15 cellular contexts compared by ENCODE assay signal in the genomic region with DNA sequence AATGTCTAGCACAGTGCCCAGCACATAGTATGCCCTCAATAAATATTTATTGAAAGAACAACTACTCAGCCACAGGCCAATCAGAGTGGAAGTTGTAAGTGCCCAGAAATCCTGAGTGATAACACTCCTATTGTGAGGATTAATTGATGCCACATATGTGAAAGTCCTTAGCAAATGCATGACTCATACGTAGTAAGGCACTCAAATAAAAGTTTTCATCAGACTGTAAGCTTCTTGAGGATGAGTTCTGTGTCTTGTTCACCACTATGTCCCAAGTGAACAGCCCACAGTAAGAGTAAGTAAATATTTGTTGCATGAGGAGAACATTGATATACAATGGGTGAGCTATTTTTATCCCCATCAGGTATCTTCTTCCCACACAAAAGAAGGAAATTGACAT. TPM values are rescaled to one million over a fixed set of nuclear protein-coding genes. Genes with fewer than 3 reads are reported as not detected.
DNase-seq lines count a peak whose midpoint lies in the region; ATAC-seq, FAIRE-seq and TF ChIP-seq lines count a peak whose summit lies in the region.
"Had no signal": no experiment of that assay in that cellular context is flagged by ENCODE, and none has a peak within 500 bp of the region (broad histone marks: within the 10 kb centered on the region; RNA-seq: fewer than 3 reads in every experiment).

No MANE protein-coding gene starts in this region.

- in situ Hi-C loops in HepG2 (cut with HindIII; ENCODE audit: extremely low pct_ligation_motif_present, low pct_unique_long_range_greater_than_20kb): loop anchor here (25.0 kb wide), 1 partner anchor 546 kb away; the partner anchor contains the start of gene ARID2

- no peak overlapping the region for H3K4me3 ChIP-seq in HepG2 (replicated peaks in 1 of 3; ENCODE audit: insufficient read depth in 1 of 3, low read depth in 2 of 3, low read length in 3 of 3)
- H3K4me3 ChIP-seq in right lobe of liver: no peak overlapping the region
- no peak overlapping the region for H3K4me3 ChIP-seq in SJSA1
- no peak overlapping the region for H3K4me3 ChIP-seq in fibroblast of lung (replicated peaks in 1 of 4; ENCODE audit: control extremely low read depth in 1 of 4, insufficient read depth in 1 of 4, low read depth in 3 of 4, low read length in 4 of 4)
- H3K4me3 ChIP-seq: BLaER1, prostate gland had no signal

- no peaks in the 10 kb centered on the region for H3K36me3 ChIP-seq in HepG2 (replicated peaks in 1 of 2; ENCODE audit: control insufficient read depth in 1 of 2, insufficient read depth in 2 of 2, low read length in 2 of 2)
- no peaks in the 10 kb centered on the region for H3K36me3 ChIP-seq in right lobe of liver
- peaks cover 4% of the 10 kb centered on the region for H3K36me3 ChIP-seq in SJSA1
- no peaks in the 10 kb centered on the region for H3K36me3 ChIP-seq in fibroblast of lung (ENCODE audit: control insufficient read depth, insufficient read depth, low read length)
- H3K36me3 ChIP-seq: BLaER1, prostate gland, WERI-Rb-1 had no signal

- intact Hi-C loops in HepG2 (cut with micrococcal nuclease; ENCODE audit: unreplicated experiment) (loop anchor here (5.0 kb wide), 1 partner anchor 536 kb away; the partner anchor contains the start of gene ARID2), right lobe of liver (cut with DNase I) (no loop called here), left colon (cut with DNase I, micrococcal nuclease) (no loop called here)

- H3K27me3 ChIP-seq in HepG2 (ENCODE audit: control insufficient read depth in 1 of 2, insufficient read depth in 2 of 2, low read length in 2 of 2): no peaks in the 10 kb centered on the region
- H3K27me3 ChIP-seq in right lobe of liver: no peaks in the 10 kb centered on the region
- no peaks in the 10 kb centered on the region for H3K27me3 ChIP-seq in SJSA1 (replicated peaks)
- H3K27me3 ChIP-seq in fibroblast of lung (ENCODE audit: control insufficient read depth, insufficient read depth, low read length): no peaks in the 10 kb centered on the region
- H3K27me3 ChIP-seq: BLaER1 had no signal

- FAIRE-seq in HepG2 (lab: Jason Lieb, UNC): no peak
- FAIRE-seq: GM18507 had no signal

- H3K9ac ChIP-seq in HepG2 (ENCODE audit: insufficient read depth, low read depth, low read length) (no peak overlapping the region), fibroblast of lung (ENCODE audit: insufficient read depth, low read length) (no peak overlapping the region)
- H3K9ac ChIP-seq: BLaER1 had no signal

- no peak for TF ChIP-seq CTCF in HepG2 (CRISPR knock-in tag; IDR thresholded peaks at IDR 0.05)
- no peak for TF ChIP-seq CTCF in right lobe of liver (IDR thresholded peaks at IDR 0.05)
- no peak for TF ChIP-seq CTCF in fibroblast of lung (conservative IDR thresholded peaks at IDR 0.05 in 1 of 2, IDR thresholded peaks at IDR 0.05 in 1 of 2; ENCODE audit: low read depth in 1 of 2, low read length in 2 of 2)

- no TSS peak for BruUV-seq in HepG2 (replicated peaks; lab: Mats Ljungman, UMichigan)

- H3K4me2 ChIP-seq in HepG2 (ENCODE audit: low read depth, low read length): no peak overlapping the region
- no peak overlapping the region for H3K4me2 ChIP-seq in fibroblast of lung (ENCODE audit: extremely low read depth, insufficient read depth, low read length)
- H3K4me2 ChIP-seq: BLaER1 had no signal

- H3K4me1 ChIP-seq in HepG2 (ENCODE audit: insufficient read depth, low read length) (peaks cover 53% of the 10 kb centered on the region), right lobe of liver (no peaks in the 10 kb centered on the region), SJSA1 (replicated peaks) (peaks cover 24% of the 10 kb centered on the region), fibroblast of lung (ENCODE audit: control insufficient read depth, extremely low read depth, insufficient read depth, low read length) (no peaks in the 10 kb centered on the region)
- H3K4me1 ChIP-seq: BLaER1, prostate gland had no signal

- TF ChIP-seq EP300 in HepG2 (IDR thresholded peaks at IDR 0.05; ENCODE audit: low read depth in 2 of 2, low read length in 2 of 2): no peak
- no peak for TF ChIP-seq EP300 in HepG2 (CRISPR knock-in tag; IDR thresholded peaks at IDR 0.05; ENCODE audit: borderline replicate concordance)

- H2AFZ ChIP-seq in HepG2 (ENCODE audit: low read length) (no peak overlapping the region), fibroblast of lung (ENCODE audit: low read length) (no peak overlapping the region)

- TF ChIP-seq RAD21 in HepG2 (CRISPR knock-in tag; IDR thresholded peaks at IDR 0.05): no peak

- no peaks in the 10 kb centered on the region for H3K9me3 ChIP-seq in HepG2 (ENCODE audit: low read length)
- no peaks in the 10 kb centered on the region for H3K9me3 ChIP-seq in right lobe of liver
- no peaks in the 10 kb centered on the region for H3K9me3 ChIP-seq in SJSA1 (replicated peaks)
- H3K9me3 ChIP-seq in fibroblast of lung (ENCODE audit: control insufficient read depth, insufficient read depth, low read depth, low read length): no peaks in the 10 kb centered on the region
- H3K9me3 ChIP-seq: BLaER1, prostate gland had no signal

- CTCF ChIA-PET in HepG2 (lab: Yijun Ruan, JAX; ENCODE audit: low intra/inter-chr PET ratio, low total read pairs): no interaction called here

- 100% methylated on average over 1 of the region's 1 CpG for WGBS in HepG2 (ENCODE audit: low lambda C conversion rate)
- 89% methylated on average over 1 of the region's 1 CpG for WGBS in right lobe of liver (ENCODE audit: insufficient coverage, low coverage, low lambda C conversion rate, missing lambda C conversion rate)

- peak overlapping the region; percentile 31 for H3K27ac ChIP-seq in HepG2 (ENCODE audit: extremely low read length, insufficient read depth, low read length)
- H3K27ac ChIP-seq in right lobe of liver: no peak overlapping the region
- peak overlapping the region; percentile 55 for H3K27ac ChIP-seq in SJSA1
- H3K27ac ChIP-seq in fibroblast of lung (ENCODE audit: insufficient read depth, low read length): no peak overlapping the region
- H3K27ac ChIP-seq: BLaER1, prostate gland, WERI-Rb-1 had no signal

- ATAC-seq in HepG2 (no peak), right lobe of liver (no peak), left colon (no peak), GM19328 (IDR thresholded peaks at IDR 0.05; ENCODE audit: unreplicated experiment) (no peak)

- POLR2A ChIA-PET in HepG2 (lab: Yijun Ruan, JAX): interaction anchor here (1.7 to 1.8 kb wide), 2 partner anchors 24 to 69 kb away, joined by 7 to 8 read pairs; partner anchors contain the start of gene ANO6

- peak; percentile 10 for DNase-seq in HepG2 (ENCODE audit: low spot score)
- no peak for DNase-seq in right lobe of liver
- DNase-seq in SJSA1 (ENCODE audit: low read depth in 1 of 2, low spot score in 2 of 2): peak in 1 of 2 experiments; percentile 44
- peak; percentile 30 to 52 for DNase-seq in fibroblast of lung (ENCODE audit: low read depth in 2 of 2)
- no peak for DNase-seq in left colon
- no peak for DNase-seq in inferior parietal cortex (ENCODE audit: extremely low spot score)
- DNase-seq in stimulated activated naive CD4-positive, alpha-beta T cell treated with Interleukin-2 at 50 U/mL for 16 hours (lab: John Stamatoyannopoulos, UW): no peak
- DNase-seq: NCI-H1436; NCI-H526; stimulated activated CD4-positive, alpha-beta T cell treated with anti-CD3 and anti-CD28 coated beads, Interleukin-1b, Interleukin-23, amount 100 ng/mL, for 48 hours; WERI-Rb-1 had no signal

- H3K79me2 ChIP-seq in HepG2 (ENCODE audit: insufficient read depth, low read length): no peaks in the 10 kb centered on the region
- H3K79me2 ChIP-seq in fibroblast of lung (ENCODE audit: control insufficient read depth, insufficient read depth, low read length): no peaks in the 10 kb centered on the region

- H4K20me1 ChIP-seq in HepG2 (ENCODE audit: insufficient read depth, low read length) (no peaks in the 10 kb centered on the region), fibroblast of lung (ENCODE audit: control insufficient read depth, extremely low read depth, insufficient read depth, low read length) (no peaks in the 10 kb centered on the region)
- H4K20me1 ChIP-seq: BLaER1 had no signal

- TF ChIP-seq POLR2A in HepG2 (IDR thresholded peaks at IDR 0.05; ENCODE audit: insufficient read depth in 1 of 2, low read depth in 2 of 2, low read length in 2 of 2) (no peak), right lobe of liver (IDR thresholded peaks at IDR 0.05) (no peak)

TF ChIP-seq in HepG2, 621 proteins besides CTCF, POLR2A, EP300 and RAD21:
- TF ChIP-seq ZKSCAN1 (IDR thresholded peaks at IDR 0.05; ENCODE audit: low read length) (peak; percentile 54; the same call in 1 of the 2 replicates), AGO1 (IDR thresholded peaks at IDR 0.05; ENCODE audit: low read depth, low read length, poor library complexity, severe bottlenecking) (no peak)

RNA-seq across cellular contexts. Expression of gene ANO6, which starts 24.7 kb away (rescaled TPM):
- 45.8 and 57.1 TPM in 2 replicates for total RNA-seq in HepG2 (2016; rRNA removed; fragmentation: Illumina TruSeq; extraction: Trizol)
- 10.4 and 10.9 TPM in 2 replicates for total RNA-seq in HepG2 (2016; cell fraction: cytosol; rRNA removed; fragmentation: Illumina TruSeq; extraction: Trizol; ENCODE audit: low read depth)
- 46.6 and 56.5 TPM in 2 replicates for total RNA-seq in HepG2 (2016; cell fraction: insoluble cytoplasmic fraction; rRNA removed; fragmentation: Illumina TruSeq; extraction: Trizol)
- total RNA-seq in HepG2 (2016; cell fraction: membrane; rRNA removed; fragmentation: Illumina TruSeq; extraction: Trizol): 24.2 and 24.6 TPM in 2 replicates
- total RNA-seq in HepG2 (2016; cell fraction: nucleus; rRNA removed; fragmentation: Illumina TruSeq; extraction: Trizol): 64.7 and 71.5 TPM in 2 replicates
- 30.3 and 37.8 TPM in 2 replicates for polyA plus RNA-seq in HepG2 (2011; rRNA removed)
- polyA plus RNA-seq in HepG2 (2011; cell fraction: cytosol; rRNA removed): 22.9 and 31.2 TPM in 2 replicates
- polyA plus RNA-seq in HepG2 (2011; cell fraction: nucleus; rRNA removed): 13.8 and 15.5 TPM in 2 replicates
- polyA plus RNA-seq in HepG2 (2012): 41.1 and 43.6 TPM in 2 replicates
- polyA plus RNA-seq in HepG2 (2016; cell fraction: cytosol; fragmentation: Illumina TruSeq; extraction: Trizol; ENCODE audit: low read depth): 2.1 and 2.3 TPM in 2 replicates
- 36.6 and 38.9 TPM in 2 replicates for polyA plus RNA-seq in HepG2 (2016; cell fraction: insoluble cytoplasmic fraction; fragmentation: Illumina TruSeq; extraction: Trizol; ENCODE audit: low read depth)
- polyA plus RNA-seq in HepG2 (2016; cell fraction: membrane; fragmentation: Illumina TruSeq; extraction: Trizol; ENCODE audit: low read depth): 8.9 and 9.1 TPM in 2 replicates
- 48.3 and 49.0 TPM in 2 replicates for polyA plus RNA-seq in HepG2 (2016; cell fraction: nucleus; fragmentation: Illumina TruSeq; extraction: Trizol; ENCODE audit: insufficient read depth, low read depth)
- 21.5 and 54.3 TPM in 2 replicates for polyA minus RNA-seq in HepG2 (2011; rRNA and poly(A)+ RNA removed; ENCODE audit: low replicate concordance)
- 52.1 and 54.6 TPM in 2 replicates for polyA minus RNA-seq in HepG2 (2011; cell fraction: cytosol; rRNA and poly(A)+ RNA removed)
- polyA minus RNA-seq in HepG2 (2011; cell fraction: nucleus; rRNA and poly(A)+ RNA removed): 50.3 and 60.4 TPM in 2 replicates
- total RNA-seq in right lobe of liver: 10 to 100 TPM; 41.8 to 78.5 (median 48.9) TPM
- total RNA-seq in SJSA1 (2014; rRNA removed; shearing (Covaris generic)): 57.5 and 88.8 TPM in 2 replicates
- total RNA-seq in fibroblast of lung: 57.5 and 59.1 TPM in 2 replicates
- 40.5 and 69.1 TPM in 2 replicates for polyA plus RNA-seq in fibroblast of lung
- 24.7 and 43.5 TPM in 2 replicates for polyA plus RNA-seq in fibroblast of lung (2012)
- polyA minus RNA-seq in fibroblast of lung (ENCODE audit: low replicate concordance): 18.5 and 20.5 TPM in 2 replicates
- 10 to 100 TPM; 10.3 to 15.4 TPM for total RNA-seq in left colon

Comparison
In these comparisons a context has a peak if more than half of its experiments do, and no peak if none do; other contexts are left out.
1. DNase-seq: peak in HepG2 (single experiment) and fibroblast of lung (2 of 2); none in right lobe of liver (0 of 3), left colon (0 of 2), inferior parietal cortex (single experiment) and stimulated activated naive CD4-positive, alpha-beta T cell treated with Interleukin-2 at 50 U/mL for 16 hours (single experiment).
2. H3K27ac ChIP-seq: peak in HepG2 (single experiment) and SJSA1 (single experiment); none in right lobe of liver (0 of 3) and fibroblast of lung (single experiment).